17 cellular contexts compared by ENCODE assay signal in genomic region chr22:20056696-20057386, GRCh38. TPM values are rescaled to one million over a fixed set of nuclear protein-coding genes. Genes with fewer than 3 reads are reported as not detected.
DNase-seq lines count a peak whose midpoint lies in the region; ATAC-seq, FAIRE-seq and TF ChIP-seq lines count a peak whose summit lies in the region.
"Had no signal": no experiment of that assay in that cellular context is flagged by ENCODE, and none has a peak within 500 bp of the region (broad histone marks: within the 10 kb centered on the region; RNA-seq: fewer than 3 reads in every experiment).

No MANE protein-coding gene starts in this region.

- CTCF ChIA-PET in K562 (lab: Yijun Ruan, JAX; ENCODE audit: low intra/inter-chr PET ratio) = no interaction called here

- no peak overlapping the region for H3K4me3 ChIP-seq in heart left ventricle
- no peak overlapping the region for H3K4me3 ChIP-seq in K562
- no peak overlapping the region for H3K4me3 ChIP-seq in HAP-1
- H3K4me3 ChIP-seq: GM23338 had no signal

- FAIRE-seq in K562 (lab: Jason Lieb, UNC) = no peak
- FAIRE-seq: GM18507, HepG2, HTR-8/SVneo had no signal

- peaks cover 16% of the 10 kb centered on the region; the same call in 2 of the 3 replicates for H3K79me2 ChIP-seq in K562 (ENCODE audit: control insufficient read depth, insufficient read depth, low read length)

- TF ChIP-seq CTCF in heart left ventricle (IDR thresholded peaks at IDR 0.05) = no peak
- TF ChIP-seq CTCF in K562 (IDR thresholded peaks at IDR 0.05 in 2 of 3, conservative IDR thresholded peaks at IDR 0.05 in 1 of 3; ENCODE audit: insufficient read depth in 2 of 3, low read depth in 1 of 3, low read length in 3 of 3) = no peak
- no peak for TF ChIP-seq CTCF in progenitor cell of endocrine pancreas (IDR thresholded peaks at IDR 0.05; ENCODE audit: unreplicated experiment)

- H2AFZ ChIP-seq in K562 (ENCODE audit: low read depth, low read length) = no peak overlapping the region
- H2AFZ ChIP-seq: GM23338 had no signal

- POLR2A ChIA-PET in K562 (lab: Yijun Ruan, JAX) = interaction anchor here (0.6 to 1.3 kb wide), 11 partner anchors 9 to 59 kb away, joined by 3 to 6 read pairs (median 3); no protein-coding TSS in a partner anchor

- peak; percentile 65 for DNase-seq in Right ventricle myocardium inferior (ENCODE audit: missing footprints)
- DNase-seq in heart left ventricle = no peak
- no peak for DNase-seq in K562 (ENCODE audit: extremely low read depth in 1 of 4, low spot score in 3 of 4)
- peak; percentile 34 for DNase-seq in islet precursor cell
- DNase-seq in NCI-H1092 treated with DMSO at 0.1 percent for 48 hours (lab: John Stamatoyannopoulos, UW) = no peak
- DNase-seq in substantia nigra (lab: John Stamatoyannopoulos, UW) = no peak
- DNase-seq in HAP-1 (ENCODE audit: low spot score in 2 of 2) = no peak
- no peak for DNase-seq in progenitor cell of endocrine pancreas (ENCODE audit: low spot score, unreplicated experiment)
- DNase-seq: Calu3; CD4-positive, CD25-positive, alpha-beta regulatory T cell; DMS 273 treated with DMSO at 0.1 percent for 48 hours; H7 had no signal

- 91 to 94% (median 92%) methylated on average over 16 of the region's 16 CpGs for WGBS in heart left ventricle, 4 donors
- 79% methylated on average over 16 of the region's 16 CpGs for WGBS in K562 (ENCODE audit: insufficient coverage, low coverage, missing lambda C conversion rate)

- no peak overlapping the region for H3K4me3 Mint-ChIP-seq in progenitor cell of endocrine pancreas (ENCODE audit: low read depth)
- H3K4me3 Mint-ChIP-seq: CD4-positive, CD25-positive, alpha-beta regulatory T cell; GM23338 had no signal

- H3K9me3 Mint-ChIP-seq in progenitor cell of endocrine pancreas (ENCODE audit: low read depth) = no peaks in the 10 kb centered on the region
- H3K9me3 Mint-ChIP-seq: CD4-positive, CD25-positive, alpha-beta regulatory T cell; GM23338 had no signal

- H3K36me3 ChIP-seq in heart left ventricle = peaks cover 0 to 98% (median 87%) of the 10 kb centered on the region in 9 donors
- H3K36me3 ChIP-seq in K562 (ENCODE audit: control insufficient read depth, insufficient read depth, low read length) = peaks cover 80% of the 10 kb centered on the region
- no peaks in the 10 kb centered on the region for H3K36me3 ChIP-seq in HAP-1 (replicated peaks)

- H3K27me3 ChIP-seq in heart left ventricle = no peaks in the 10 kb centered on the region
- no peaks in the 10 kb centered on the region for H3K27me3 ChIP-seq in K562 (ENCODE audit: control insufficient read depth in 2 of 2, insufficient read depth in 2 of 2, low read length in 2 of 2)
- H3K27me3 ChIP-seq in HAP-1 (ENCODE audit: low read depth) = no peaks in the 10 kb centered on the region

- peaks cover 12% of the 10 kb centered on the region; the same call in 1 of the 2 replicates for H4K20me1 ChIP-seq in K562 (replicated peaks; ENCODE audit: control insufficient read depth, insufficient read depth, low read length)

- TF ChIP-seq EP300 in K562 (IDR thresholded peaks at IDR 0.05; ENCODE audit: low read length) = no peak

- in situ Hi-C loops in K562 (cut with MboI) = no loop called here
- in situ Hi-C loops in HAP-1 (cut with MboI; ENCODE audit: low sequenced_read_pairs) = no loop called here

- no peaks in the 10 kb centered on the region for H3K4me1 Mint-ChIP-seq in progenitor cell of endocrine pancreas (ENCODE audit: low read depth)
- H3K4me1 Mint-ChIP-seq: GM23338 had no signal

- no peak for TF ChIP-seq RAD21 in K562 (CRISPR knock-in tag; conservative IDR thresholded peaks at IDR 0.05 in 1 of 2, IDR thresholded peaks at IDR 0.05 in 1 of 2)

- no peak overlapping the region for H3K4me2 ChIP-seq in K562 (ENCODE audit: insufficient read depth, low read length)
- H3K4me2 ChIP-seq: GM23338 had no signal

- intact Hi-C loops in Right ventricle myocardium inferior (cut with DNase I) = no loop called here
- intact Hi-C loops in heart left ventricle (cut with DNase I) = no loop called here
- intact Hi-C loops in K562 (cut with micrococcal nuclease) = no loop called here

- H3K9ac ChIP-seq in K562 (ENCODE audit: insufficient read depth in 1 of 2, low read depth in 2 of 2, low read length in 2 of 2) = peak overlapping the region in 1 of 2 experiments; percentile 46; a peak in 2 of 4 replicates

- TF ChIP-seq POLR2A in heart left ventricle (IDR thresholded peaks at IDR 0.05) = no peak
- TF ChIP-seq POLR2A in K562 (conservative IDR thresholded peaks at IDR 0.05) = no peak

- H3K27ac ChIP-seq in heart left ventricle = no peak overlapping the region
- H3K27ac ChIP-seq in K562 (ENCODE audit: extremely low read depth, low read depth, low read length) = no peak overlapping the region
- H3K27ac ChIP-seq in substantia nigra (ENCODE audit: low read depth, low read length, poor library complexity, severe bottlenecking) = no peak overlapping the region
- H3K27ac ChIP-seq: 22Rv1 had no signal

- H3K9me1 ChIP-seq in K562 (ENCODE audit: control insufficient read depth, insufficient read depth, low read length) = peaks cover 27% of the 10 kb centered on the region

- peaks cover 5% of the 10 kb centered on the region for H3K36me3 Mint-ChIP-seq in progenitor cell of endocrine pancreas (ENCODE audit: insufficient read depth)

- BruUV-seq in K562 (replicated peaks; lab: Mats Ljungman, UMichigan) = no TSS peak

- H3K27me3 Mint-ChIP-seq in progenitor cell of endocrine pancreas = no peaks in the 10 kb centered on the region
- H3K27me3 Mint-ChIP-seq: CD4-positive, CD25-positive, alpha-beta regulatory T cell had no signal

- H3K27ac Mint-ChIP-seq in progenitor cell of endocrine pancreas = no peak overlapping the region
- H3K27ac Mint-ChIP-seq: CD4-positive, CD25-positive, alpha-beta regulatory T cell had no signal

- H3K9me3 ChIP-seq in heart left ventricle (no peaks in the 10 kb centered on the region), K562 (replicated peaks; ENCODE audit: control insufficient read depth, insufficient read depth, low read depth, low read length) (no peaks in the 10 kb centered on the region), HAP-1 (no peaks in the 10 kb centered on the region)

- no peak for ATAC-seq in Right ventricle myocardium inferior
- ATAC-seq in heart left ventricle = no peak
- no peak for ATAC-seq in K562
- ATAC-seq: GM23338, HepG2 had no signal

- H3K4me1 ChIP-seq in heart left ventricle = peaks cover 0 to 23% (median 4%) of the 10 kb centered on the region in 12 donors
- H3K4me1 ChIP-seq in K562 (replicated peaks in 1 of 2; ENCODE audit: control insufficient read depth in 2 of 2, insufficient read depth in 2 of 2, low read length in 2 of 2) = peaks cover 28 to 89% of the 10 kb centered on the region in 2 experiments
- no peaks in the 10 kb centered on the region for H3K4me1 ChIP-seq in HAP-1

RNA-seq across cellular contexts. Expression of gene DGCR8, which starts 23.2 kb away (rescaled TPM):
- 18.0 TPM for total RNA-seq in Right ventricle myocardium inferior
- 10 to 100 TPM in 8 of 9 donors, 1 to 10 TPM in 1; 8.8 to 22.1 (median 13.0) TPM for total RNA-seq in heart left ventricle
- 10 to 100 TPM in 1 of 2 donors, 1 to 10 TPM in 1; 9.9 to 14.5 TPM for polyA plus RNA-seq in heart left ventricle
- 638 and 1,105 TPM in 2 replicates for total RNA-seq in K562 (2011; cell fraction: chromatin; rRNA removed; ENCODE audit: low replicate concordance)
- total RNA-seq in K562 (2011; cell fraction: nucleolus; rRNA removed) = 550 and 577 TPM in 2 replicates
- total RNA-seq in K562 (2011; cell fraction: nucleoplasm; rRNA removed) = 502 and 511 TPM in 2 replicates
- 107 and 108 TPM in 2 replicates for total RNA-seq in K562 (2014; rRNA removed)
- 43.7 and 49.4 TPM in 2 replicates for total RNA-seq in K562 (2014; rRNA removed; fragmentation: Illumina TruSeq; extraction: Trizol)
- 80.1 and 81.2 TPM in 2 replicates for total RNA-seq in K562 (2015; rRNA removed; fragmentation: Illumina TruSeq; extraction: Trizol)
- 116 and 119 TPM in 2 replicates for total RNA-seq in K562 (2021)
- polyA plus RNA-seq in K562 (2011; rRNA removed) = 81.8 and 155 TPM in 2 replicates
- polyA plus RNA-seq in K562 (2011; cell fraction: cytosol; rRNA removed) = 51.2 and 92.7 TPM in 2 replicates
- polyA plus RNA-seq in K562 (2011; cell fraction: nucleus; rRNA removed) = 1,167 and 1,418 TPM in 2 replicates
- 76.7 and 85.3 TPM in 2 replicates for polyA plus RNA-seq in K562 (2012)
- polyA plus RNA-seq in K562 (2014; fragmentation: Illumina TruSeq; extraction: Trizol) = 70.4 and 75.0 TPM in 2 replicates
- 1 to 10 TPM; 5.9 to 7.7 TPM for polyA plus RNA-seq in K562 (2014; fragmentation: Nextera tagmentation; extraction: Ambion mirVana)
- polyA plus RNA-seq in K562 (2014; rRNA removed) = 135 and 144 TPM in 2 replicates
- 62.1 and 82.0 TPM in 2 replicates for polyA minus RNA-seq in K562 (2011; rRNA and poly(A)+ RNA removed)
- 35.2 and 46.4 TPM in 2 replicates for polyA minus RNA-seq in K562 (2011; cell fraction: cytosol; rRNA and poly(A)+ RNA removed)
- 210 and 349 TPM in 2 replicates for polyA minus RNA-seq in K562 (2011; cell fraction: nucleus; rRNA and poly(A)+ RNA removed)
- 75.8 and 79.8 TPM in 2 replicates for total RNA-seq in progenitor cell of endocrine pancreas

RNA-seq across cellular contexts. Expression of gene TANGO2, which starts 35.9 kb away (rescaled TPM):
- total RNA-seq in Right ventricle myocardium inferior = 54.6 TPM
- 100 to 1,000 TPM in 3 of 9 donors, 10 to 100 TPM in 6; 55.6 to 341 (median 83.7) TPM for total RNA-seq in heart left ventricle
- 10 to 100 TPM; 51.3 to 63.0 TPM for polyA plus RNA-seq in heart left ventricle
- 160 and 395 TPM in 2 replicates for total RNA-seq in K562 (2011; cell fraction: chromatin; rRNA removed; ENCODE audit: low replicate concordance)
- 227 and 229 TPM in 2 replicates for total RNA-seq in K562 (2011; cell fraction: nucleolus; rRNA removed)
- 196 and 211 TPM in 2 replicates for total RNA-seq in K562 (2011; cell fraction: nucleoplasm; rRNA removed)
- 70.1 and 95.8 TPM in 2 replicates for total RNA-seq in K562 (2014; rRNA removed)
- 36.1 and 45.9 TPM in 2 replicates for total RNA-seq in K562 (2014; rRNA removed; fragmentation: Illumina TruSeq; extraction: Trizol)
- 55.8 and 57.2 TPM in 2 replicates for total RNA-seq in K562 (2015; rRNA removed; fragmentation: Illumina TruSeq; extraction: Trizol)
- total RNA-seq in K562 (2021) = 94.1 and 97.3 TPM in 2 replicates
- polyA plus RNA-seq in K562 (2011; rRNA removed) = 94.9 and 115 TPM in 2 replicates
- polyA plus RNA-seq in K562 (2011; cell fraction: cytosol; rRNA removed) = 157 and 209 TPM in 2 replicates
- polyA plus RNA-seq in K562 (2011; cell fraction: nucleus; rRNA removed) = 157 and 195 TPM in 2 replicates
- polyA plus RNA-seq in K562 (2012) = 68.2 and 73.0 TPM in 2 replicates
- polyA plus RNA-seq in K562 (2014; fragmentation: Illumina TruSeq; extraction: Trizol) = 88.3 and 89.4 TPM in 2 replicates
- polyA plus RNA-seq in K562 (2014; fragmentation: Nextera tagmentation; extraction: Ambion mirVana) = 10 to 100 TPM; 15.5 to 17.5 TPM
- polyA plus RNA-seq in K562 (2014; rRNA removed) = 89.6 and 92.5 TPM in 2 replicates
- polyA minus RNA-seq in K562 (2011; rRNA and poly(A)+ RNA removed) = 130 and 186 TPM in 2 replicates
- polyA minus RNA-seq in K562 (2011; cell fraction: cytosol; rRNA and poly(A)+ RNA removed) = 73.2 and 76.1 TPM in 2 replicates
- 63.1 and 85.0 TPM in 2 replicates for polyA minus RNA-seq in K562 (2011; cell fraction: nucleus; rRNA and poly(A)+ RNA removed)
- 19.9 and 21.8 TPM in 2 replicates for total RNA-seq in progenitor cell of endocrine pancreas

RNA-seq across cellular contexts. Expression of gene ARVCF, which starts 40.2 kb away (rescaled TPM):
- total RNA-seq in Right ventricle myocardium inferior (30.5 TPM), heart left ventricle (10 to 100 TPM; 21.2 to 46.6 (median 33.3) TPM), K562 (2014; rRNA removed) (49.3 and 54.2 TPM in 2 replicates), K562 (2014; rRNA removed; fragmentation: Illumina TruSeq; extraction: Trizol) (2.2 and 4.5 TPM in 2 replicates), K562 (2015; rRNA removed; fragmentation: Illumina TruSeq; extraction: Trizol) (13.3 and 15.6 TPM in 2 replicates), K562 (2021) (46.5 and 50.6 TPM in 2 replicates), progenitor cell of endocrine pancreas (95.3 and 101 TPM in 2 replicates)
- polyA plus RNA-seq in heart left ventricle (10 to 100 TPM; 33.0 to 39.2 TPM), K562 (2011; rRNA removed) (35.2 and 71.6 TPM in 2 replicates), K562 (2014; fragmentation: Illumina TruSeq; extraction: Trizol) (8.0 and 15.9 TPM in 2 replicates), K562 (2014; fragmentation: Nextera tagmentation; extraction: Ambion mirVana) (under 1 TPM; 0.03 to 0.17 TPM), K562 (2014; rRNA removed) (42.5 and 97.4 TPM in 2 replicates)
- 114 and 328 TPM in 2 replicates for total RNA-seq in K562 (2011; cell fraction: chromatin; rRNA removed; ENCODE audit: low replicate concordance)
- 214 and 270 TPM in 2 replicates for total RNA-seq in K562 (2011; cell fraction: nucleolus; rRNA removed)
- total RNA-seq in K562 (2011; cell fraction: nucleoplasm; rRNA removed) = 106 and 131 TPM in 2 replicates
- 134 and 673 TPM in 2 replicates for polyA plus RNA-seq in K562 (2011; cell fraction: cytosol; rRNA removed)
- polyA plus RNA-seq in K562 (2011; cell fraction: nucleus; rRNA removed) = 407 and 424 TPM in 2 replicates
- 30.0 and 31.2 TPM in 2 replicates for polyA plus RNA-seq in K562 (2012)
- polyA minus RNA-seq in K562 (2011; rRNA and poly(A)+ RNA removed) = 15.1 and 15.6 TPM in 2 replicates
- 24.6 and 52.4 TPM in 2 replicates for polyA minus RNA-seq in K562 (2011; cell fraction: cytosol; rRNA and poly(A)+ RNA removed)
- 96.8 and 145 TPM in 2 replicates for polyA minus RNA-seq in K562 (2011; cell fraction: nucleus; rRNA and poly(A)+ RNA removed)

RNA-seq across cellular contexts. Expression of gene RANBP1, which starts 59.1 kb away (rescaled TPM):
- total RNA-seq in Right ventricle myocardium inferior (42.7 TPM), heart left ventricle (10 to 100 TPM; 35.8 to 85.3 (median 41.5) TPM), K562 (2014; rRNA removed) (2,045 and 2,260 TPM in 2 replicates), K562 (2014; rRNA removed; fragmentation: Illumina TruSeq; extraction: Trizol) (1,191 and 1,409 TPM in 2 replicates), K562 (2015; rRNA removed; fragmentation: Illumina TruSeq; extraction: Trizol) (1,591 and 1,659 TPM in 2 replicates), K562 (2021) (1,289 and 1,311 TPM in 2 replicates), progenitor cell of endocrine pancreas (217 and 219 TPM in 2 replicates)
- polyA plus RNA-seq in heart left ventricle (10 to 100 TPM; 29.3 to 67.1 TPM), K562 (2011; rRNA removed) (1,082 and 1,351 TPM in 2 replicates), K562 (2014; fragmentation: Illumina TruSeq; extraction: Trizol) (1,518 and 1,621 TPM in 2 replicates), K562 (2014; fragmentation: Nextera tagmentation; extraction: Ambion mirVana) (100 to 1,000 TPM; 162 to 207 TPM), K562 (2014; rRNA removed) (2,237 and 2,891 TPM in 2 replicates)
- 525 and 801 TPM in 2 replicates for total RNA-seq in K562 (2011; cell fraction: chromatin; rRNA removed; ENCODE audit: low replicate concordance)
- 523 and 591 TPM in 2 replicates for total RNA-seq in K562 (2011; cell fraction: nucleolus; rRNA removed)
- 545 and 554 TPM in 2 replicates for total RNA-seq in K562 (2011; cell fraction: nucleoplasm; rRNA removed)
- 950 and 1,655 TPM in 2 replicates for polyA plus RNA-seq in K562 (2011; cell fraction: cytosol; rRNA removed)
- 1,008 and 1,512 TPM in 2 replicates for polyA plus RNA-seq in K562 (2011; cell fraction: nucleus; rRNA removed)
- 795 and 1,074 TPM in 2 replicates for polyA plus RNA-seq in K562 (2012)
- polyA minus RNA-seq in K562 (2011; rRNA and poly(A)+ RNA removed) = 896 and 959 TPM in 2 replicates
- 618 and 835 TPM in 2 replicates for polyA minus RNA-seq in K562 (2011; cell fraction: cytosol; rRNA and poly(A)+ RNA removed)
- 183 and 414 TPM in 2 replicates for polyA minus RNA-seq in K562 (2011; cell fraction: nucleus; rRNA and poly(A)+ RNA removed)

Comparison
In these comparisons a context has a peak if more than half of its experiments do, and no peak if none do; other contexts are left out.
1. DNase-seq: peak in Right ventricle myocardium inferior (single experiment) and islet precursor cell (single experiment); none in heart left ventricle (0 of 5), K562 (0 of 4), NCI-H1092 treated with DMSO at 0.1 percent for 48 hours (single experiment), substantia nigra (0 of 49), HAP-1 (0 of 2) and progenitor cell of endocrine pancreas (single experiment).